In the genomic region with DNA sequence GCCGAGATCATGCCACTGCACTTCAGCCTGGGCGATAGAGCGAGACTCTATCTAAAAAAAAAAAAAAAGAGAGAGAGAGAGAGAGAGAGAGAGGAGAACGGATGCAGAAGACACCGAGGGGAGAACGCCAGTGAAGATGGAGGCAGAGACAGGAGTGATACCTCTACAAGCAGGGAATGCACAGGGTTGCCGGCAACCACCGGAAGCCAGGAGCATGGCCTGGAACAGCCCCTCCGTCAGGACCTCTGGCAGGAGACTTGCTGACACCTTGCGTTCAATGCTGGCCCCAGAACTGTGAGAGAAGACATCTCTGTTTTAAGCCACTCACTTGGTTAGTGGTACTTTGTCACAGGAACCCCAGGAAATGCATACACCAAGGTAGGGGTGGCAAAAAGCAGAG, we compare ENCODE assay signal across 19 cellular contexts. TPM values are rescaled to one million over a fixed set of nuclear protein-coding genes. Genes with fewer than 3 reads are reported as not detected.
DNase-seq lines count a peak whose midpoint lies in the region; ATAC-seq and TF ChIP-seq lines count a peak whose summit lies in the region.
"Had no signal": no experiment of that assay in that cellular context is flagged by ENCODE, and none has a peak within 500 bp of the region (broad histone marks: within the 10 kb centered on the region; RNA-seq: fewer than 3 reads in every experiment).

No MANE protein-coding gene starts in this region.

- peak overlapping the region; percentile 73 for H2AK5ac ChIP-seq in neuronal stem cell (ENCODE audit: low read depth, low read length)

- no CpG with 5 or more reads among the region's 10 CpGs for WGBS in neuronal stem cell (ENCODE audit: extremely low coverage in 2 of 2, insufficient read length in 2 of 2, insufficient replicate concordance in 1 of 2), 2 donors

- DNase-seq in DMS53 treated with DMSO at 0.1 percent for 48 hours (lab: John Stamatoyannopoulos, UW; ENCODE audit: unreplicated experiment) (peak; percentile 19), DMS53 (lab: John Stamatoyannopoulos, UW) (no peak), PC-9 (no peak), neuronal stem cell (ENCODE audit: low spot score) (no peak), CD14-positive monocyte (ENCODE audit: low spot score) (no peak)
- no peak for DNase-seq in effector memory CD8-positive, alpha-beta T cell
- DNase-seq: GM23248; KBM-7; left lung; NCI-H2107; NCI-H526; stimulated activated naive CD4-positive, alpha-beta T cell; trophoblast cell had no signal

- H2BK120ac ChIP-seq in neuronal stem cell (ENCODE audit: low read depth, low read length): no peak overlapping the region

- no peak overlapping the region for H2BK12ac ChIP-seq in neuronal stem cell (ENCODE audit: low read length)

- H2BK5ac ChIP-seq in neuronal stem cell (ENCODE audit: low read length): no peak overlapping the region

- CTCF ChIA-PET in PC-9 (lab: Charles Lee): interaction anchor here (0.9 kb wide), 1 partner anchor 105 kb away, joined by 3 read pairs; no protein-coding TSS in a partner anchor

- no peak for ATAC-seq in effector memory CD8-positive, alpha-beta T cell (replicated peaks)
- ATAC-seq in HG02938 (IDR thresholded peaks at IDR 0.05; ENCODE audit: unreplicated experiment) (no peak), GM18502 (IDR thresholded peaks at IDR 0.05; ENCODE audit: poor library complexity, unreplicated experiment) (no peak)

- no peak overlapping the region for H2BK15ac ChIP-seq in neuronal stem cell (ENCODE audit: low read length)

- H4K91ac ChIP-seq in neuronal stem cell (ENCODE audit: low read depth, low read length, poor library complexity): no peak overlapping the region

- intact Hi-C loops in PC-9 (cut with micrococcal nuclease; ENCODE audit: unreplicated experiment): no loop called here
- intact Hi-C loops in CD14-positive monocyte (cut with micrococcal nuclease): no loop called here

- H3K9me3 Mint-ChIP-seq in effector memory CD8-positive, alpha-beta T cell: no peaks in the 10 kb centered on the region
- peaks cover 0 to 2% (median 0%) of the 10 kb centered on the region in 7 donors for H3K9me3 Mint-ChIP-seq in CD14-positive monocyte

- H3F3A ChIP-seq in PC-9 (ENCODE audit: insufficient read depth, low read depth): peaks cover 44% of the 10 kb centered on the region

- peak overlapping the region; percentile 74 for H3K18ac ChIP-seq in neuronal stem cell (ENCODE audit: low read length)

- no peaks in the 10 kb centered on the region for H3K27me3 Mint-ChIP-seq in effector memory CD8-positive, alpha-beta T cell
- peaks cover 2 to 6% (median 6%) of the 10 kb centered on the region in 3 donors for H3K27me3 Mint-ChIP-seq in CD14-positive monocyte (ENCODE audit: low read depth in 3 of 3)

- H4K8ac ChIP-seq in neuronal stem cell (ENCODE audit: low read depth, low read length): no peak overlapping the region

- H3K79me1 ChIP-seq in neuronal stem cell (ENCODE audit: low read depth, low read length): no peaks in the 10 kb centered on the region

- peak overlapping the region; percentile 9 to 61 for H3K4me3 Mint-ChIP-seq in effector memory CD8-positive, alpha-beta T cell
- H3K4me3 Mint-ChIP-seq in CD14-positive monocyte: no peak overlapping the region

- H4K20me1 ChIP-seq in PC-9 (ENCODE audit: insufficient read depth): no peaks in the 10 kb centered on the region

- H3K4ac ChIP-seq in neuronal stem cell (ENCODE audit: low read length): no peak overlapping the region

- H3K27ac Mint-ChIP-seq in effector memory CD8-positive, alpha-beta T cell: peak overlapping the region; percentile 83 to 88
- H3K27ac Mint-ChIP-seq in CD14-positive monocyte: no peak overlapping the region

- H3K9me2 ChIP-seq in PC-9 (ENCODE audit: insufficient read depth): no peaks in the 10 kb centered on the region

- H2AFZ ChIP-seq in PC-9 (no peak overlapping the region), neuronal stem cell (ENCODE audit: low read length) (no peak overlapping the region)
- H2AFZ ChIP-seq: GM23248, parathyroid adenoma had no signal

- H3K27me3 ChIP-seq in PC-9 (ENCODE audit: insufficient read depth, low read depth): no peaks in the 10 kb centered on the region
- H3K27me3 ChIP-seq in neuronal stem cell (ENCODE audit: control insufficient read depth in 3 of 3, insufficient read depth in 3 of 3, low read depth in 1 of 3, low read length in 3 of 3): peaks cover 0 to 17% (median 0%) of the 10 kb centered on the region in 3 experiments
- H3K27me3 ChIP-seq: ascending aorta, left lung had no signal

- no peak overlapping the region for H3K14ac ChIP-seq in neuronal stem cell (ENCODE audit: low read length)

- H3K36me3 ChIP-seq in PC-9 (ENCODE audit: low read depth): no peaks in the 10 kb centered on the region
- H3K36me3 ChIP-seq in neuronal stem cell (replicated peaks in 1 of 2; ENCODE audit: control insufficient read depth in 2 of 2, insufficient read depth in 2 of 2, low read length in 2 of 2): no peaks in the 10 kb centered on the region
- H3K36me3 ChIP-seq: ascending aorta, left lung had no signal

- no TSS peak for BruUV-seq in PC-9 (replicated peaks; lab: Mats Ljungman, UMichigan)

- peak overlapping the region; percentile 87 for H3K27ac ChIP-seq in PC-9
- H3K27ac ChIP-seq in neuronal stem cell (replicated peaks; ENCODE audit: low read length): no peak overlapping the region
- H3K27ac ChIP-seq: 22Rv1, ascending aorta, GM23248 had no signal

- H3K4me2 ChIP-seq in PC-9 (peak overlapping the region; percentile 80), neuronal stem cell (ENCODE audit: insufficient read depth, low read length, poor library complexity, severe bottlenecking) (no peak overlapping the region)
- H3K4me2 ChIP-seq: smooth muscle cell had no signal

- POLR2A ChIA-PET in PC-9 (lab: Charles Lee; ENCODE audit: unreplicated experiment): no interaction called here

- H3K9me3 ChIP-seq in PC-9 (ENCODE audit: insufficient read depth, low read depth): no peaks in the 10 kb centered on the region
- no peaks in the 10 kb centered on the region for H3K9me3 ChIP-seq in neuronal stem cell (replicated peaks in 1 of 2; ENCODE audit: control insufficient read depth in 2 of 2, insufficient read depth in 1 of 2, low read depth in 1 of 2, low read length in 2 of 2)
- H3K9me3 ChIP-seq: ascending aorta, left lung had no signal

- H3K23ac ChIP-seq in neuronal stem cell (ENCODE audit: low read depth, low read length, poor library complexity): no peak overlapping the region

- H3K79me2 ChIP-seq in PC-9 (ENCODE audit: low read depth): peaks cover 9% of the 10 kb centered on the region; the same call in 1 of the 2 replicates
- H3K79me2 ChIP-seq: parathyroid adenoma had no signal

- H3K4me1 Mint-ChIP-seq in effector memory CD8-positive, alpha-beta T cell (ENCODE audit: low read depth in 2 of 2): peaks cover 43 to 51% of the 10 kb centered on the region in 2 donors
- H3K4me1 Mint-ChIP-seq in CD14-positive monocyte: peaks cover 20% of the 10 kb centered on the region

- H3K4me1 ChIP-seq in PC-9 (replicated peaks; ENCODE audit: insufficient read depth) (peaks cover 71% of the 10 kb centered on the region), neuronal stem cell (ENCODE audit: control insufficient read depth in 2 of 2, insufficient read depth in 1 of 2, low read depth in 1 of 2, low read length in 2 of 2) (peaks cover 2 to 10% of the 10 kb centered on the region in 2 donors)
- H3K4me1 ChIP-seq: ascending aorta, left lung, parathyroid adenoma had no signal

- H3K4me3 ChIP-seq in PC-9 (peak overlapping the region; percentile 32; the same call in 1 of the 2 replicates), neuronal stem cell (ENCODE audit: low read length in 2 of 2) (no peak overlapping the region)
- H3K4me3 ChIP-seq: ascending aorta, GM23248, left lung, smooth muscle cell had no signal

- no peak for TF ChIP-seq CTCF in PC-9 (conservative IDR thresholded peaks at IDR 0.05)
- no peak for TF ChIP-seq CTCF in CD14-positive monocyte (IDR thresholded peaks at IDR 0.05)

- peaks cover 6% of the 10 kb centered on the region for H3K36me3 Mint-ChIP-seq in effector memory CD8-positive, alpha-beta T cell (ENCODE audit: insufficient read depth)
- H3K36me3 Mint-ChIP-seq in CD14-positive monocyte: no peaks in the 10 kb centered on the region

- H3K9ac ChIP-seq in neuronal stem cell (ENCODE audit: low read depth, low read length, poor library complexity): no peak overlapping the region
- H3K9ac ChIP-seq: GM23248, parathyroid adenoma had no signal

RNA-seq across cellular contexts. Expression of gene DUSP5, which starts 38.1 kb away (rescaled TPM):
- 14.2 and 19.0 TPM in 2 replicates for total RNA-seq in PC-9 (2021)
- 1.4 TPM for polyA plus RNA-seq in neuronal stem cell (2013, experiment 1 of 2)
- polyA plus RNA-seq in neuronal stem cell (2013, experiment 2 of 2): 1.6 TPM
- polyA plus RNA-seq in CD14-positive monocyte: 1 to 10 TPM; 2.0 to 3.9 TPM

Comparison
In these comparisons a context has a peak if more than half of its experiments do, and no peak if none do; other contexts are left out.
1. H3K27ac Mint-ChIP-seq: peak in effector memory CD8-positive, alpha-beta T cell (2 of 2); none in CD14-positive monocyte (0 of 7).
2. H3K4me3 Mint-ChIP-seq: peak in effector memory CD8-positive, alpha-beta T cell (2 of 2); none in CD14-positive monocyte (0 of 2).